13 cellular contexts compared by ENCODE assay signal in the genomic region with DNA sequence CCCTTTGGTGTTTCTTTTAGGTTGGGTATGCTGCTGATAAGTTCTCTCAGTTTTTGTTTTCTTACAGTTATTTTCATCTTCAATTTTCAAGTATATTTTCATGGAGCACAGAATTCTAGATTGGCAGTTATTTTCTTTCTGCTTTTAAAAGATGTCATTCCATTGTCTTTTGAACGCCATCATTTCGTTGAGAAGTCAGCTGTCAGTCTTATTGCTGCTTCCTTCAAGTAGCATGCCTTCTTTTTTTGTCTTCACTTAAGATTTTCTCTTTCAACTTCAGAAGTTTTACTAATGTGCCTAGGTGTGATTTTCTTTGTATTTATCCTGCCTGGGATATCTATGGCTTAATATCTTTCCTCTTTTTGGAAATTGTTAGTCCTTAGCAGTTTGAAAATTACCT.
DNase-seq lines count a peak whose midpoint lies in the region; ATAC-seq and TF ChIP-seq lines count a peak whose summit lies in the region.
"Had no signal": no experiment of that assay in that cellular context is flagged by ENCODE, and none has a peak within 500 bp of the region (broad histone marks: within the 10 kb centered on the region; RNA-seq: fewer than 3 reads in every experiment).

No MANE protein-coding gene starts in this region.

- H3F3A ChIP-seq in PC-3 (ENCODE audit: low read length, unreplicated experiment): no peaks in the 10 kb centered on the region

- H3K79me2 ChIP-seq in PC-3 (ENCODE audit: low read length): no peaks in the 10 kb centered on the region

- H3K4me3 ChIP-seq in astrocyte of the spinal cord (ENCODE audit: low read depth, low read length): no peak overlapping the region
- no peak overlapping the region for H3K4me3 ChIP-seq in PC-3 (ENCODE audit: low read length)
- no peak overlapping the region for H3K4me3 ChIP-seq in prostate gland
- H3K4me3 ChIP-seq: ovary had no signal

- H3K4me2 ChIP-seq in PC-3 (ENCODE audit: low read length): no peak overlapping the region

- no peaks in the 10 kb centered on the region for H3K9me2 ChIP-seq in PC-3 (replicated peaks; ENCODE audit: low read length)

- in situ Hi-C loops in astrocyte of the spinal cord (cut with HindIII; ENCODE audit: low sequenced_read_pairs): no loop called here

- no peak for TF ChIP-seq POLR2A in prostate gland (IDR thresholded peaks at IDR 0.05)

- H3K9ac ChIP-seq in PC-3 (ENCODE audit: low read length): no peak overlapping the region

- intact Hi-C loops in PC-3 (cut with micrococcal nuclease): no loop called here
- intact Hi-C loops in prostate gland (cut with DNase I): no loop called here

- DNase-seq in CMK (ENCODE audit: low read depth) (peak; percentile 26), Kasumi-1 (lab: John Stamatoyannopoulos, UW) (peak; percentile 19 to 24), astrocyte of the spinal cord (ENCODE audit: low read depth, low spot score) (peak; percentile 54), glomerular visceral epithelial cell (ENCODE audit: extremely low spot score) (peak; percentile 21), PC-3 (no peak), NCI-H2029 (lab: John Stamatoyannopoulos, UW) (no peak), prostate gland (ENCODE audit: low spot score) (no peak)
- DNase-seq: activated effector memory CD4-positive, alpha-beta T cell treated with Interleukin-2 at 50 U/mL for 16 hours; C1 segment of cervical spinal cord; NCI-H1436; ovary; stimulated activated naive CD4-positive, alpha-beta T cell had no signal

- TF ChIP-seq CTCF in astrocyte of the spinal cord (IDR thresholded peaks at IDR 0.05; ENCODE audit: low read depth, low read length) (no peak), PC-3 (conservative IDR thresholded peaks at IDR 0.05; ENCODE audit: low read depth, low read length) (no peak), prostate gland (IDR thresholded peaks at IDR 0.05) (no peak)

- H3K27ac ChIP-seq in PC-3 (ENCODE audit: low read length) (no peak overlapping the region), prostate gland (no peak overlapping the region)
- H3K27ac ChIP-seq: ovary had no signal

- ATAC-seq in PC-3: no peak
- no peak for ATAC-seq in HG03196 (IDR thresholded peaks at IDR 0.05; ENCODE audit: unreplicated experiment)

- H3K27me3 ChIP-seq in PC-3 (ENCODE audit: low read length) (no peaks in the 10 kb centered on the region), prostate gland (replicated peaks; ENCODE audit: insufficient read depth) (no peaks in the 10 kb centered on the region)
- H3K27me3 ChIP-seq: ovary had no signal

- H3K4me1 ChIP-seq in PC-3 (ENCODE audit: insufficient read depth, low read length) (no peaks in the 10 kb centered on the region), prostate gland (replicated peaks) (no peaks in the 10 kb centered on the region)

- CTCF ChIA-PET in PC-3 (lab: Charles Lee): no interaction called here

- H4K20me1 ChIP-seq in PC-3 (ENCODE audit: low read length): no peaks in the 10 kb centered on the region

- no peaks in the 10 kb centered on the region for H3K36me3 ChIP-seq in PC-3 (ENCODE audit: low read depth, low read length)
- H3K36me3 ChIP-seq in prostate gland: no peaks in the 10 kb centered on the region
- H3K36me3 ChIP-seq: ovary had no signal

- POLR2A ChIA-PET in PC-3 (lab: Charles Lee; ENCODE audit: unreplicated experiment): no interaction called here

- 96% methylated on average over 2 of the region's 2 CpGs for WGBS in prostate gland

- H3K9me3 ChIP-seq in PC-3 (ENCODE audit: low read length) (peaks cover 8% of the 10 kb centered on the region; the same call in 1 of the 2 replicates), prostate gland (no peaks in the 10 kb centered on the region)
- H3K9me3 ChIP-seq: ovary had no signal

- H2AFZ ChIP-seq in PC-3 (ENCODE audit: low read length): no peak overlapping the region

- no TSS peak for BruUV-seq in PC-3 (replicated peaks; lab: Mats Ljungman, UMichigan)

Comparison
In these comparisons a context has a peak if more than half of its experiments do, and no peak if none do; other contexts are left out.
1. DNase-seq: peak in CMK (single experiment), Kasumi-1 (2 of 2), astrocyte of the spinal cord (single experiment) and glomerular visceral epithelial cell (single experiment); none in PC-3 (single experiment), NCI-H2029 (single experiment) and prostate gland (single experiment).